Comparison of ENCODE assay signal across 12 cellular contexts in the genomic region with DNA sequence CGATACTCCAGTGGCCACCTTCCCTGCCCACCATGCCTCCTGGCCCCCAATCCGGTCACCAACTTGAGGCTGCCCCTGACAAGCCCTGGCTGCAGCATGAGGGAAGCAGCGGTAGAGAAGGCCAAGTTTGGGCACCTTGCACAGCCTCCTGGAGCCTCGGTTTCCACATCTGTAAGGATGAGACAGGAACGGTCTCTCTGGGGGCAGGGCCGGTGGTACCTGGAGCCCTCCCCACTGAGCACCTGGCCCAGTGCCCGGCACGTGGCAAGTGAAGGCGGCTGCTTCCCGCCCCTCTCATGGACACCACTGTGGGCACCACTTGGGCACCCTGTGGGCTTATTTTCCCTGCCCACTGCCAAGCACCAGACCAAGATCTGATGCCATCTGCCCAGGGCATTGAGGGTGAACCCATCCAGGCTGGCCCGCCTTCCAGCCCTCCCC.
DNase-seq lines count a peak whose midpoint lies in the region; ATAC-seq, FAIRE-seq and TF ChIP-seq lines count a peak whose summit lies in the region.
"Had no signal": no experiment of that assay in that cellular context is flagged by ENCODE, and none has a peak within 500 bp of the region (broad histone marks: within the 10 kb centered on the region; RNA-seq: fewer than 3 reads in every experiment).

No MANE protein-coding gene starts in this region.

- BruUV-seq in MCF 10A (replicated peaks; lab: Mats Ljungman, UMichigan): no TSS peak

- H3K4me3 ChIP-seq in breast epithelium: peak overlapping the region in 2 of 3 donors; percentile 35 to 58
- H3K4me3 ChIP-seq in pancreas: no peak overlapping the region
- H3K4me3 ChIP-seq in aorta (ENCODE audit: low read length in 2 of 2): no peak overlapping the region
- H3K4me3 ChIP-seq: K562 had no signal

- CTCF ChIA-PET in MCF 10A (lab: Yijun Ruan, JAX): interaction anchor here (0.5 kb wide), 1 partner anchor 11 kb away, joined by 3 read pairs; no protein-coding TSS in a partner anchor

- H3K27ac Mint-ChIP-seq in MCF 10A (ENCODE audit: low read depth, unreplicated experiment): no peak overlapping the region

- no peaks in the 10 kb centered on the region for H3K4me1 Mint-ChIP-seq in MCF 10A (ENCODE audit: insufficient read depth, unreplicated experiment)

- no peak for ATAC-seq in left ventricle myocardium superior
- no peak for ATAC-seq in pancreas
- no peak for ATAC-seq in aorta (ENCODE audit: low FRiP score)
- ATAC-seq in GM21381 (IDR thresholded peaks at IDR 0.05; ENCODE audit: unreplicated experiment): no peak
- ATAC-seq: K562 had no signal

- POLR2A ChIA-PET in MCF 10A (lab: Yijun Ruan, JAX): no interaction called here

- no peaks in the 10 kb centered on the region for H3K36me3 ChIP-seq in breast epithelium
- no peaks in the 10 kb centered on the region for H3K36me3 ChIP-seq in pancreas
- no peaks in the 10 kb centered on the region for H3K36me3 ChIP-seq in aorta (ENCODE audit: control insufficient read depth in 1 of 2, insufficient read depth in 2 of 2, low read length in 1 of 2)

- H3K27me3 ChIP-seq in breast epithelium (no peaks in the 10 kb centered on the region), pancreas (no peaks in the 10 kb centered on the region), aorta (ENCODE audit: control insufficient read depth in 1 of 2, insufficient read depth in 2 of 2, low read length in 1 of 2) (no peaks in the 10 kb centered on the region)

- no peak overlapping the region for H3K4me3 Mint-ChIP-seq in MCF 10A (ENCODE audit: unreplicated experiment)

- H3K27me3 Mint-ChIP-seq in MCF 10A (ENCODE audit: insufficient read depth, unreplicated experiment): peaks cover 26% of the 10 kb centered on the region

- H3K36me3 Mint-ChIP-seq in MCF 10A (ENCODE audit: insufficient read depth, unreplicated experiment): no peaks in the 10 kb centered on the region

- H3K9me3 Mint-ChIP-seq in MCF 10A (ENCODE audit: unreplicated experiment): peaks cover 17% of the 10 kb centered on the region

- peak overlapping the region; percentile 83 to 93 for H3K27ac ChIP-seq in breast epithelium
- peak overlapping the region; percentile 31 to 69 (median 43) for H3K27ac ChIP-seq in pancreas
- no peak overlapping the region for H3K27ac ChIP-seq in aorta (ENCODE audit: low read depth in 1 of 2, low read length in 2 of 2)

- peaks cover 16 to 19% of the 10 kb centered on the region in 2 donors for H3K4me1 ChIP-seq in breast epithelium
- no peaks in the 10 kb centered on the region for H3K4me1 ChIP-seq in pancreas
- no peaks in the 10 kb centered on the region for H3K4me1 ChIP-seq in aorta (ENCODE audit: control insufficient read depth in 1 of 2, insufficient read depth in 2 of 2, low read length in 2 of 2)

- intact Hi-C loops in breast epithelium (cut with DNase I; ENCODE audit: low total_unique reads) (no loop called here), MCF 10A (cut with micrococcal nuclease) (no loop called here), left ventricle myocardium superior (cut with micrococcal nuclease) (no loop called here), pancreas (cut with DNase I) (no loop called here), aorta (cut with DNase I) (no loop called here)

- TF ChIP-seq POLR2A in breast epithelium (IDR thresholded peaks at IDR 0.05): no peak

- DNase-seq in breast epithelium (ENCODE audit: low spot score in 2 of 2) (peak in 1 of 2 donors; percentile 49), MCF 10A (ENCODE audit: unreplicated experiment) (no peak), left ventricle myocardium superior (peak; percentile 32), pancreas (peak; percentile 3 to 67 (median 26)), aorta (peak; percentile 45 to 63), NCI-H526 (lab: John Stamatoyannopoulos, UW) (no peak), RKO (ENCODE audit: low spot score) (no peak)
- DNase-seq: mammary epithelial cell, NCI-H1930, trophoblast cell had no signal

- no peak for TF ChIP-seq CTCF in breast epithelium (IDR thresholded peaks at IDR 0.05)
- TF ChIP-seq CTCF in MCF 10A (IDR thresholded peaks at IDR 0.05; ENCODE audit: unreplicated experiment): no peak
- no peak for TF ChIP-seq CTCF in pancreas (IDR thresholded peaks at IDR 0.05)

- no peaks in the 10 kb centered on the region for H3K9me3 ChIP-seq in breast epithelium
- H3K9me3 ChIP-seq in pancreas: no peaks in the 10 kb centered on the region
- H3K9me3 ChIP-seq in aorta (ENCODE audit: control insufficient read depth, low read length): no peaks in the 10 kb centered on the region

- no peak for FAIRE-seq in pancreas (lab: Jason Lieb, UNC)
- FAIRE-seq: K562 had no signal

- 70 to 76% methylated on average over 11 of the region's 11 CpGs for WGBS in pancreas, 2 donors
- WGBS in aorta, 2 donors: 64 to 67% methylated on average over 11 of the region's 11 CpGs

Comparison
In these comparisons a context has a peak if more than half of its experiments do, and no peak if none do; other contexts are left out.
1. DNase-seq: peak in left ventricle myocardium superior (single experiment), pancreas (6 of 6) and aorta (2 of 2); none in MCF 10A (single experiment), NCI-H526 (0 of 2) and RKO (single experiment).
2. H3K27ac ChIP-seq: peak in breast epithelium (2 of 2) and pancreas (4 of 4); none in aorta (0 of 2).
3. H3K4me3 ChIP-seq: peak in breast epithelium (2 of 3); none in pancreas (0 of 4) and aorta (0 of 2).